In the genomic region with DNA sequence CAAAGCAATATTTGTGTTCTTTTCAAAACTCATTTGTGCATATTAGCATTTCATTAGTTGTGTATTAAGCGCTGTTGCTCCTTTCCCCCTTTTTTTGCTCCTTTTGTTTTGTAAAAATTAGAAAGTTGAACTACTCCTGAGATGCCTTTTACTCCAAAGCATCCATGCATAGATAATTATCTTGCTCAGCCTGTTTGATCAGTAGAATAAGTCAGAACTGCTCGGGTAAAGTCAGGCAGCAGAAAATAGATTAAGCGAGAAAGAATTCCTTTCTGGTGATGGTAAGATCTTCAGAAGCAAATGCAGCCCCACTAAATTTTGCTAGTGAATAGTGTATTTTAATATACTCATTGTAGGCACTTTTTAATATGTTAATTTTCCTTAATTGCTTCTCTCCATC, we compare ENCODE assay signal across 17 cellular contexts.
DNase-seq lines count a peak whose midpoint lies in the region; FAIRE-seq and TF ChIP-seq lines count a peak whose summit lies in the region.
"Had no signal": no experiment of that assay in that cellular context is flagged by ENCODE, and none has a peak within 500 bp of the region (broad histone marks: within the 10 kb centered on the region; RNA-seq: fewer than 3 reads in every experiment).

No MANE protein-coding gene starts in this region.

- DNase-seq in NCI-H510A treated with DMSO at 0.1 percent for 48 hours (lab: John Stamatoyannopoulos, UW) (peak; percentile 75), NCI-H510A (lab: John Stamatoyannopoulos, UW) (no peak), NCI-H748 treated with DMSO at 0.1 percent for 48 hours (lab: John Stamatoyannopoulos, UW) (peak; percentile 3), kidney tubule cell (ENCODE audit: low spot score) (peak; percentile 33), foreskin fibroblast (no peak), RCC 7860 (ENCODE audit: low spot score) (no peak), nephron progenitor cell (no peak)
- DNase-seq in activated naive CD4-positive, alpha-beta T cell (lab: John Stamatoyannopoulos, UW), result no peak
- DNase-seq: BE2C; CD4-positive, CD25-positive, alpha-beta regulatory T cell; DMS 273 treated with DMSO at 0.1 percent for 48 hours; GF-D8; NCI-H2081; NCI-H524 treated with DMSO at 0.1 percent for 48 hours; OCI-M1; SIG-M5 had no signal

- no peak overlapping the region for H3K4me3 ChIP-seq in foreskin fibroblast (ENCODE audit: low read depth in 1 of 2, low read length in 2 of 2)
- H3K4me3 ChIP-seq: HAP-1 had no signal

- H3K9me3 Mint-ChIP-seq in nephron progenitor cell, result peaks cover 4% of the 10 kb centered on the region

- FAIRE-seq in RCC 7860 (lab: Jason Lieb, UNC), result no peak

- no peaks in the 10 kb centered on the region for H3K36me3 Mint-ChIP-seq in nephron progenitor cell (ENCODE audit: low read depth)
- H3K36me3 Mint-ChIP-seq: CD4-positive, CD25-positive, alpha-beta regulatory T cell had no signal

- H3K4me3 Mint-ChIP-seq in nephron progenitor cell, result no peak overlapping the region
- H3K4me3 Mint-ChIP-seq: CD4-positive, CD25-positive, alpha-beta regulatory T cell had no signal

- peaks cover 5% of the 10 kb centered on the region for H3K27me3 Mint-ChIP-seq in nephron progenitor cell (ENCODE audit: low read depth, poor library complexity)
- H3K27me3 Mint-ChIP-seq: CD4-positive, CD25-positive, alpha-beta regulatory T cell had no signal

- TF ChIP-seq CTCF in foreskin fibroblast (IDR thresholded peaks at IDR 0.05; ENCODE audit: low read depth, low read length) (no peak), nephron progenitor cell (IDR thresholded peaks at IDR 0.05) (no peak)

- no peak overlapping the region for H3K27ac Mint-ChIP-seq in nephron progenitor cell
- H3K27ac Mint-ChIP-seq: CD4-positive, CD25-positive, alpha-beta regulatory T cell had no signal

- H3K4me1 Mint-ChIP-seq in nephron progenitor cell, result peaks cover 23% of the 10 kb centered on the region
- H3K4me1 Mint-ChIP-seq: CD4-positive, CD25-positive, alpha-beta regulatory T cell had no signal

Comparison
In these comparisons a context has a peak if more than half of its experiments do, and no peak if none do; other contexts are left out.
1. DNase-seq: peak in NCI-H510A treated with DMSO at 0.1 percent for 48 hours (single experiment), NCI-H748 treated with DMSO at 0.1 percent for 48 hours (single experiment) and kidney tubule cell (single experiment); none in NCI-H510A (single experiment), foreskin fibroblast (0 of 2), activated naive CD4-positive, alpha-beta T cell (0 of 4), RCC 7860 (single experiment) and nephron progenitor cell (single experiment).